ENCODE assay signal across 21 cellular contexts in genomic region chr4:183631577-183632198, GRCh38. TPM values are rescaled to one million over a fixed set of nuclear protein-coding genes. Genes with fewer than 3 reads are reported as not detected.
DNase-seq lines count a peak whose midpoint lies in the region; ATAC-seq and TF ChIP-seq lines count a peak whose summit lies in the region.
"Had no signal": no experiment of that assay in that cellular context is flagged by ENCODE, and none has a peak within 500 bp of the region (broad histone marks: within the 10 kb centered on the region; RNA-seq: fewer than 3 reads in every experiment).

No MANE protein-coding gene starts in this region.

- no peak overlapping the region for H3K4me3 ChIP-seq in left lung
- no peak overlapping the region for H3K4me3 ChIP-seq in aorta (ENCODE audit: low read length in 2 of 2)
- no peak overlapping the region for H3K4me3 ChIP-seq in osteoblast (ENCODE audit: insufficient read depth, low read length)
- H3K4me3 ChIP-seq in smooth muscle cell, result no peak overlapping the region
- H3K4me3 ChIP-seq: PC-9 had no signal

- H4K20me1 ChIP-seq in osteoblast (ENCODE audit: insufficient read depth, low read length), result no peaks in the 10 kb centered on the region
- H4K20me1 ChIP-seq in smooth muscle cell (ENCODE audit: low read depth), result no peaks in the 10 kb centered on the region

- H2AFZ ChIP-seq in osteoblast (ENCODE audit: low read length) (no peak overlapping the region), smooth muscle cell (ENCODE audit: low read depth) (no peak overlapping the region)
- H2AFZ ChIP-seq: PC-9 had no signal

- H3K27ac Mint-ChIP-seq in nephron, result peak overlapping the region in 2 of 3 experiments; percentile 51 to 57

- no peak overlapping the region for H3K4me3 Mint-ChIP-seq in nephron
- H3K4me3 Mint-ChIP-seq: CD14-positive monocyte; CD8-positive, alpha-beta memory T cell had no signal

- peaks cover 29% of the 10 kb centered on the region for H3K4me1 Mint-ChIP-seq in nephron
- H3K4me1 Mint-ChIP-seq: CD14-positive monocyte had no signal

- H3K79me2 ChIP-seq in osteoblast (ENCODE audit: insufficient read depth, low read length), result no peaks in the 10 kb centered on the region
- H3K79me2 ChIP-seq in smooth muscle cell (ENCODE audit: low read depth), result no peaks in the 10 kb centered on the region

- H3K27ac ChIP-seq in left lung (no peak overlapping the region), aorta (ENCODE audit: low read depth in 1 of 2, low read length in 2 of 2) (no peak overlapping the region), osteoblast (ENCODE audit: low read depth, low read length) (no peak overlapping the region), smooth muscle cell (ENCODE audit: low read depth) (no peak overlapping the region)
- H3K27ac ChIP-seq: 22Rv1, PC-9 had no signal

- no peaks in the 10 kb centered on the region for H3F3A ChIP-seq in smooth muscle cell (ENCODE audit: low read depth)

- intact Hi-C loops in Right ventricle myocardium superior (cut with DNase I) (no loop called here), Right ventricle myocardium inferior (cut with DNase I) (no loop called here), left lung (cut with DNase I) (no loop called here), aorta (cut with DNase I) (no loop called here)

- H3K4me2 ChIP-seq in osteoblast (ENCODE audit: insufficient read depth, low read length) (no peak overlapping the region), smooth muscle cell (no peak overlapping the region)
- H3K4me2 ChIP-seq: PC-9 had no signal

- H3K4me1 ChIP-seq in left lung, result no peaks in the 10 kb centered on the region
- no peaks in the 10 kb centered on the region for H3K4me1 ChIP-seq in aorta (ENCODE audit: control insufficient read depth in 1 of 2, insufficient read depth in 2 of 2, low read length in 2 of 2)
- H3K4me1 ChIP-seq in osteoblast (ENCODE audit: insufficient read depth, low read length), result peaks cover 4% of the 10 kb centered on the region
- peaks cover 17% of the 10 kb centered on the region for H3K4me1 ChIP-seq in smooth muscle cell (ENCODE audit: low read depth)
- H3K4me1 ChIP-seq: BE2C had no signal

- no peaks in the 10 kb centered on the region for H3K9me3 Mint-ChIP-seq in nephron
- H3K9me3 Mint-ChIP-seq: CD14-positive monocyte; CD8-positive, alpha-beta memory T cell had no signal

- no peak for DNase-seq in Right ventricle myocardium superior
- no peak for DNase-seq in Right ventricle myocardium inferior (ENCODE audit: missing footprints)
- no peak for DNase-seq in left lung
- no peak for DNase-seq in aorta
- no peak for DNase-seq in osteoblast (ENCODE audit: insufficient read length, low spot score, missing footprints)
- DNase-seq in Kasumi-1 (lab: John Stamatoyannopoulos, UW), result no peak
- no peak for DNase-seq in smooth muscle cell (lab: John Stamatoyannopoulos, UW; ENCODE audit: unreplicated experiment)
- DNase-seq: ACHN; BE2C; CD8-positive, alpha-beta memory T cell; DMS79 treated with DMSO at 0.1 percent for 48 hours; KG1; MM.1S; NCI-H1694; NCI-H2029 treated with DMSO at 0.1 percent for 48 hours; NCI-H526 treated with DMSO at 0.1 percent for 48 hours; PC-9; SHP77 had no signal

- TF ChIP-seq CTCF in left lung (IDR thresholded peaks at IDR 0.05) (no peak), nephron (IDR thresholded peaks at IDR 0.05; ENCODE audit: unreplicated experiment in 3 of 3) (no peak), osteoblast (IDR thresholded peaks at IDR 0.05; ENCODE audit: extremely low read depth, low read depth, low read length) (no peak), smooth muscle cell (IDR thresholded peaks at IDR 0.05; ENCODE audit: borderline replicate concordance, insufficient read depth, poor library complexity, severe bottlenecking) (no peak)

- H3K27me3 Mint-ChIP-seq in nephron (ENCODE audit: low read depth), result no peaks in the 10 kb centered on the region

- no peaks in the 10 kb centered on the region for H3K36me3 Mint-ChIP-seq in nephron (ENCODE audit: low read depth)
- H3K36me3 Mint-ChIP-seq: CD14-positive monocyte had no signal

- no peaks in the 10 kb centered on the region for H3K36me3 ChIP-seq in left lung
- no peaks in the 10 kb centered on the region for H3K36me3 ChIP-seq in aorta (ENCODE audit: control insufficient read depth in 1 of 2, insufficient read depth in 2 of 2, low read length in 1 of 2)
- H3K36me3 ChIP-seq in osteoblast (ENCODE audit: insufficient read depth, low read length), result no peaks in the 10 kb centered on the region
- no peaks in the 10 kb centered on the region for H3K36me3 ChIP-seq in smooth muscle cell (ENCODE audit: low read depth)
- H3K36me3 ChIP-seq: BE2C had no signal

- 54 to 56% methylated on average over 11 of the region's 11 CpGs for WGBS in aorta, 2 donors
- WGBS in smooth muscle cell (ENCODE audit: low lambda C conversion rate), result 93% methylated on average over 11 of the region's 11 CpGs

- no peak overlapping the region for H3K9ac ChIP-seq in smooth muscle cell (ENCODE audit: low read depth)

- no peaks in the 10 kb centered on the region for H3K9me3 ChIP-seq in left lung
- H3K9me3 ChIP-seq in aorta (ENCODE audit: control insufficient read depth, low read length), result no peaks in the 10 kb centered on the region
- H3K9me3 ChIP-seq in osteoblast (ENCODE audit: low read depth, low read length), result no peaks in the 10 kb centered on the region
- H3K9me3 ChIP-seq in smooth muscle cell (replicated peaks; ENCODE audit: low read depth), result no peaks in the 10 kb centered on the region
- H3K9me3 ChIP-seq: BE2C had no signal

- ATAC-seq in Right ventricle myocardium superior (ENCODE audit: poor library complexity) (peak; percentile 55), Right ventricle myocardium inferior (no peak), left lung (peak; percentile 34), aorta (ENCODE audit: low FRiP score) (peak; percentile 56)

- no peaks in the 10 kb centered on the region for H3K27me3 ChIP-seq in left lung
- H3K27me3 ChIP-seq in aorta (ENCODE audit: control insufficient read depth in 1 of 2, insufficient read depth in 2 of 2, low read length in 1 of 2), result no peaks in the 10 kb centered on the region
- no peaks in the 10 kb centered on the region for H3K27me3 ChIP-seq in osteoblast (ENCODE audit: insufficient read depth, low read length)
- no peaks in the 10 kb centered on the region for H3K27me3 ChIP-seq in smooth muscle cell (ENCODE audit: low read depth)
- H3K27me3 ChIP-seq: BE2C had no signal

RNA-seq across cellular contexts. Expression of gene RWDD4, which starts 27.3 kb away (rescaled TPM):
- 15.1 TPM for total RNA-seq in Right ventricle myocardium superior
- 15.5 TPM for total RNA-seq in Right ventricle myocardium inferior
- total RNA-seq in left lung, result 10 to 100 TPM; 15.4 to 17.7 TPM
- total RNA-seq in aorta, result 10 to 100 TPM; 17.3 to 20.2 TPM
- 10 to 100 TPM; 17.1 to 31.7 TPM for polyA plus RNA-seq in aorta
- 19.9 and 25.9 TPM in 2 replicates for total RNA-seq in osteoblast
- total RNA-seq in smooth muscle cell, result 25.1 and 28.1 TPM in 2 replicates
- 20.0 and 23.6 TPM in 2 replicates for polyA plus RNA-seq in smooth muscle cell

RNA-seq across cellular contexts. Expression of gene TRAPPC11, which starts 27.4 kb away (rescaled TPM):
- total RNA-seq in Right ventricle myocardium superior (16.1 TPM), Right ventricle myocardium inferior (17.8 TPM), left lung (10 to 100 TPM; 29.5 to 36.4 TPM), aorta (10 to 100 TPM; 31.9 to 44.6 TPM), osteoblast (51.0 and 58.3 TPM in 2 replicates), smooth muscle cell (41.0 and 56.5 TPM in 2 replicates)
- polyA plus RNA-seq in aorta (10 to 100 TPM in 1 of 2 donors, 1 to 10 TPM in 1; 7.4 to 16.6 TPM), smooth muscle cell (12.4 and 15.5 TPM in 2 replicates)
